In genomic region chr3:38117748-38118420, GRCh38 we compare ENCODE assay signal across 8 cellular contexts. TPM values are rescaled to one million over a fixed set of nuclear protein-coding genes. Genes with fewer than 3 reads are reported as not detected.
DNase-seq lines count a peak whose midpoint lies in the region; ATAC-seq and TF ChIP-seq lines count a peak whose summit lies in the region.

No MANE protein-coding gene starts in this region.

- peak; percentile 62 for ATAC-seq in HG02623 (IDR thresholded peaks at IDR 0.05; ENCODE audit: unreplicated experiment)
- ATAC-seq in natural killer cell treated with Interleukin-12 subunit alpha and Interleukin-12 subunit beta and Interleukin-15 and Interleukin-18, amount 100 ng/mL, for 72 hours, result peak; percentile 70 to 72

- H3K9me3 Mint-ChIP-seq in natural killer cell treated with Interleukin-12 subunit alpha and Interleukin-12 subunit beta and Interleukin-15 and Interleukin-18, amount 100 ng/mL, for 72 hours, result no peaks in the 10 kb centered on the region

- no peak overlapping the region for H3K27ac Mint-ChIP-seq in natural killer cell treated with Interleukin-12 subunit alpha and Interleukin-12 subunit beta and Interleukin-15 and Interleukin-18, amount 100 ng/mL, for 72 hours

- TF ChIP-seq CTCF in epithelial cell of esophagus (IDR thresholded peaks at IDR 0.05; ENCODE audit: insufficient read depth, low read depth, low read length, missing control alignments), result peak; percentile 84

- no peak overlapping the region for H3K4me3 Mint-ChIP-seq in natural killer cell treated with Interleukin-12 subunit alpha and Interleukin-12 subunit beta and Interleukin-15 and Interleukin-18, amount 100 ng/mL, for 72 hours

- H3K4me3 ChIP-seq in epithelial cell of esophagus (ENCODE audit: low read length), result no peak overlapping the region

- DNase-seq in NCI-H82 (lab: John Stamatoyannopoulos, UW), result peak; percentile 53
- DNase-seq in NCI-H82 treated with DMSO at 0.1 percent for 48 hours (lab: John Stamatoyannopoulos, UW; ENCODE audit: unreplicated experiment), result no peak
- DNase-seq in NCI-H226, result peak; percentile 35
- peak; percentile 39 to 49 for DNase-seq in activated CD8-positive, alpha-beta memory T cell treated with anti-CD3 and anti-CD28 coated beads for 4 hours (ENCODE audit: low read depth in 2 of 2)
- peak; percentile 76 for DNase-seq in epithelial cell of esophagus (ENCODE audit: low read depth)
- peak; percentile 72 for DNase-seq in natural killer cell treated with Interleukin-12 subunit alpha and Interleukin-12 subunit beta and Interleukin-15 and Interleukin-18, amount 100 ng/mL, for 72 hours (ENCODE audit: low spot score)
- peak; percentile 18 for DNase-seq in stromal cell of bone marrow (ENCODE audit: low read depth)

- H3K27me3 Mint-ChIP-seq in natural killer cell treated with Interleukin-12 subunit alpha and Interleukin-12 subunit beta and Interleukin-15 and Interleukin-18, amount 100 ng/mL, for 72 hours, result no peaks in the 10 kb centered on the region

- no peaks in the 10 kb centered on the region for H3K36me3 Mint-ChIP-seq in natural killer cell treated with Interleukin-12 subunit alpha and Interleukin-12 subunit beta and Interleukin-15 and Interleukin-18, amount 100 ng/mL, for 72 hours

- peaks cover 0 to 8% of the 10 kb centered on the region in 2 donors for H3K4me1 Mint-ChIP-seq in natural killer cell treated with Interleukin-12 subunit alpha and Interleukin-12 subunit beta and Interleukin-15 and Interleukin-18, amount 100 ng/mL, for 72 hours (ENCODE audit: low read depth in 2 of 2)

RNA-seq across cellular contexts. Expression of gene ACAA1, which starts 19.0 kb away (rescaled TPM):
- total RNA-seq in natural killer cell treated with Interleukin-12 subunit alpha and Interleukin-12 subunit beta and Interleukin-15 and Interleukin-18, amount 100 ng/mL, for 72 hours, result 10 to 100 TPM; 78.6 to 88.2 TPM

RNA-seq across cellular contexts. Expression of gene MYD88, which starts 20.6 kb away (rescaled TPM):
- total RNA-seq in natural killer cell treated with Interleukin-12 subunit alpha and Interleukin-12 subunit beta and Interleukin-15 and Interleukin-18, amount 100 ng/mL, for 72 hours, result 10 to 100 TPM; 55.8 to 63.1 TPM

RNA-seq across cellular contexts. Expression of gene OXSR1, which starts 47.5 kb away (rescaled TPM):
- 10 to 100 TPM; 59.9 to 66.8 TPM for total RNA-seq in natural killer cell treated with Interleukin-12 subunit alpha and Interleukin-12 subunit beta and Interleukin-15 and Interleukin-18, amount 100 ng/mL, for 72 hours
